Comparison of ENCODE assay signal across 22 cellular contexts in genomic region chr7:74511360-74511759, GRCh38. TPM values are rescaled to one million over a fixed set of nuclear protein-coding genes. Genes with fewer than 3 reads are reported as not detected.
DNase-seq lines count a peak whose midpoint lies in the region; ATAC-seq, FAIRE-seq and TF ChIP-seq lines count a peak whose summit lies in the region.
"Had no signal": no experiment of that assay in that cellular context is flagged by ENCODE, and none has a peak within 500 bp of the region (broad histone marks: within the 10 kb centered on the region; RNA-seq: fewer than 3 reads in every experiment).

No MANE protein-coding gene starts in this region.

- intact Hi-C loops in HepG2 (cut with micrococcal nuclease; ENCODE audit: unreplicated experiment) = no loop called here
- intact Hi-C loops in right lobe of liver (cut with DNase I) = no loop called here

- TF ChIP-seq POLR2A in HepG2 (IDR thresholded peaks at IDR 0.05; ENCODE audit: insufficient read depth in 1 of 2, low read depth in 2 of 2, low read length in 2 of 2) (no peak), right lobe of liver (IDR thresholded peaks at IDR 0.05) (no peak)

- DNase-seq in HepG2 (ENCODE audit: low spot score) = no peak
- DNase-seq in right lobe of liver = no peak
- peak; percentile 50 for DNase-seq in epidermal melanocyte (ENCODE audit: insufficient read length, low spot score)
- DNase-seq in pons (ENCODE audit: low spot score) = peak; percentile 83
- DNase-seq in effector CD4-positive, alpha-beta T cell = no peak
- DNase-seq in middle frontal gyrus (ENCODE audit: extremely low spot score, low spot score) = no peak
- DNase-seq: Calu3, DMS79, HFFc6, KBM-7, NCI-H1048, NCI-H187 treated with DMSO at 0.1 percent for 48 hours, NCI-H446, NCI-H774 had no signal

- H3K4me3 ChIP-seq in HepG2 (replicated peaks in 1 of 3; ENCODE audit: insufficient read depth in 1 of 3, low read depth in 2 of 3, low read length in 3 of 3) (no peak overlapping the region), right lobe of liver (no peak overlapping the region)

- no peak overlapping the region for H3K9ac ChIP-seq in HepG2 (ENCODE audit: insufficient read depth, low read depth, low read length)

- H3K36me3 ChIP-seq in HepG2 (replicated peaks in 1 of 2; ENCODE audit: control insufficient read depth in 1 of 2, insufficient read depth in 2 of 2, low read length in 2 of 2) (peaks cover 12 to 48% of the 10 kb centered on the region in 2 experiments; a peak in 4 of 5 replicates), right lobe of liver (no peaks in the 10 kb centered on the region)

- CTCF ChIA-PET in HepG2 (lab: Yijun Ruan, JAX; ENCODE audit: low intra/inter-chr PET ratio, low total read pairs) = no interaction called here

- H3K4me1 ChIP-seq in HepG2 (ENCODE audit: insufficient read depth, low read length) = no peaks in the 10 kb centered on the region
- no peaks in the 10 kb centered on the region for H3K4me1 ChIP-seq in right lobe of liver

- H3K9me3 ChIP-seq in HepG2 (ENCODE audit: low read length) = no peaks in the 10 kb centered on the region
- no peaks in the 10 kb centered on the region for H3K9me3 ChIP-seq in right lobe of liver

- no peak for TF ChIP-seq CTCF in HepG2 (CRISPR knock-in tag; IDR thresholded peaks at IDR 0.05)
- TF ChIP-seq CTCF in right lobe of liver (IDR thresholded peaks at IDR 0.05) = no peak

- POLR2A ChIA-PET in HepG2 (lab: Yijun Ruan, JAX) = no interaction called here

- TF ChIP-seq EP300 in HepG2 (IDR thresholded peaks at IDR 0.05; ENCODE audit: low read depth in 2 of 2, low read length in 2 of 2) (no peak), HepG2 (CRISPR knock-in tag; IDR thresholded peaks at IDR 0.05; ENCODE audit: borderline replicate concordance) (no peak)

- no TSS peak for BruUV-seq in HepG2 (replicated peaks; lab: Mats Ljungman, UMichigan)

- H3K27me3 ChIP-seq in HepG2 (ENCODE audit: control insufficient read depth in 1 of 2, insufficient read depth in 2 of 2, low read length in 2 of 2) (no peaks in the 10 kb centered on the region), right lobe of liver (no peaks in the 10 kb centered on the region)

- H4K20me1 ChIP-seq in HepG2 (ENCODE audit: insufficient read depth, low read length) = peaks cover 4% of the 10 kb centered on the region; the same call in 1 of the 2 replicates

- H3K27ac ChIP-seq in HepG2 (ENCODE audit: extremely low read length, insufficient read depth, low read length) = no peak overlapping the region
- H3K27ac ChIP-seq in right lobe of liver = no peak overlapping the region
- H3K27ac ChIP-seq: C4-2B had no signal

- in situ Hi-C loops in HepG2 (cut with HindIII; ENCODE audit: extremely low pct_ligation_motif_present, low pct_unique_long_range_greater_than_20kb) = no loop called here

- ATAC-seq in HepG2 (no peak), right lobe of liver (no peak), GM18520 (IDR thresholded peaks at IDR 0.05; ENCODE audit: unreplicated experiment) (no peak), GM19324 (IDR thresholded peaks at IDR 0.05; ENCODE audit: low FRiP score, unreplicated experiment) (no peak)
- ATAC-seq: Right ventricle myocardium inferior had no signal

- TF ChIP-seq RAD21 in HepG2 (CRISPR knock-in tag; IDR thresholded peaks at IDR 0.05) = no peak

- H3K4me2 ChIP-seq in HepG2 (ENCODE audit: low read depth, low read length) = no peak overlapping the region

- FAIRE-seq in HepG2 (lab: Jason Lieb, UNC) = no peak
- FAIRE-seq: A204.1, G401.6, GM12891, HTR-8/SVneo had no signal

- H2AFZ ChIP-seq in HepG2 (ENCODE audit: low read length) = no peak overlapping the region

- H3K79me2 ChIP-seq in HepG2 (ENCODE audit: insufficient read depth, low read length) = no peaks in the 10 kb centered on the region

- 92% methylated on average over 11 of the region's 11 CpGs for WGBS in HepG2 (ENCODE audit: low lambda C conversion rate)
- 85% methylated on average over 6 of the region's 11 CpGs for WGBS in right lobe of liver (ENCODE audit: insufficient coverage, low coverage, low lambda C conversion rate, missing lambda C conversion rate)

TF ChIP-seq in HepG2, 621 proteins besides CTCF, POLR2A, EP300 and RAD21:
- peak; percentile 57; the same call in 1 of the 2 replicates for TF ChIP-seq ZNF768 (CRISPR knock-in tag; IDR thresholded peaks at IDR 0.05)
- no peak for TF ChIP-seq AHR (CRISPR knock-in tag; IDR thresholded peaks at IDR 0.05)
- no peak for TF ChIP-seq NFRKB (IDR thresholded peaks at IDR 0.05)

RNA-seq across cellular contexts. Expression of gene GTF2IRD1, which starts 57.7 kb away (rescaled TPM):
- 16.5 and 17.8 TPM in 2 replicates for total RNA-seq in HepG2 (2016; rRNA removed; fragmentation: Illumina TruSeq; extraction: Trizol)
- total RNA-seq in HepG2 (2016; cell fraction: cytosol; rRNA removed; fragmentation: Illumina TruSeq; extraction: Trizol; ENCODE audit: low read depth) = 8.1 and 9.5 TPM in 2 replicates
- 13.6 and 19.1 TPM in 2 replicates for total RNA-seq in HepG2 (2016; cell fraction: insoluble cytoplasmic fraction; rRNA removed; fragmentation: Illumina TruSeq; extraction: Trizol)
- 17.2 and 18.9 TPM in 2 replicates for total RNA-seq in HepG2 (2016; cell fraction: membrane; rRNA removed; fragmentation: Illumina TruSeq; extraction: Trizol)
- 15.6 and 22.1 TPM in 2 replicates for total RNA-seq in HepG2 (2016; cell fraction: nucleus; rRNA removed; fragmentation: Illumina TruSeq; extraction: Trizol)
- polyA plus RNA-seq in HepG2 (2011; rRNA removed) = 26.7 and 28.2 TPM in 2 replicates
- 12.3 and 16.0 TPM in 2 replicates for polyA plus RNA-seq in HepG2 (2011; cell fraction: cytosol; rRNA removed)
- 38.7 and 43.3 TPM in 2 replicates for polyA plus RNA-seq in HepG2 (2011; cell fraction: nucleus; rRNA removed)
- polyA plus RNA-seq in HepG2 (2012) = 36.1 and 37.4 TPM in 2 replicates
- polyA plus RNA-seq in HepG2 (2016; cell fraction: cytosol; fragmentation: Illumina TruSeq; extraction: Trizol; ENCODE audit: low read depth) = 10.4 and 12.9 TPM in 2 replicates
- polyA plus RNA-seq in HepG2 (2016; cell fraction: insoluble cytoplasmic fraction; fragmentation: Illumina TruSeq; extraction: Trizol; ENCODE audit: low read depth) = 27.6 and 31.7 TPM in 2 replicates
- 23.3 and 26.7 TPM in 2 replicates for polyA plus RNA-seq in HepG2 (2016; cell fraction: membrane; fragmentation: Illumina TruSeq; extraction: Trizol; ENCODE audit: low read depth)
- polyA plus RNA-seq in HepG2 (2016; cell fraction: nucleus; fragmentation: Illumina TruSeq; extraction: Trizol; ENCODE audit: insufficient read depth, low read depth) = 51.1 and 66.8 TPM in 2 replicates
- 23.4 and 53.2 TPM in 2 replicates for polyA minus RNA-seq in HepG2 (2011; rRNA and poly(A)+ RNA removed; ENCODE audit: low replicate concordance)
- polyA minus RNA-seq in HepG2 (2011; cell fraction: cytosol; rRNA and poly(A)+ RNA removed) = 14.9 and 17.7 TPM in 2 replicates
- polyA minus RNA-seq in HepG2 (2011; cell fraction: nucleus; rRNA and poly(A)+ RNA removed) = 15.5 and 16.5 TPM in 2 replicates
- 1 to 10 TPM; 1.9 to 9.8 (median 6.5) TPM for total RNA-seq in right lobe of liver

Comparison
In these comparisons a context has a peak if more than half of its experiments do, and no peak if none do; other contexts are left out.
1. DNase-seq: peak in epidermal melanocyte (single experiment) and pons (single experiment); none in HepG2 (single experiment), right lobe of liver (0 of 3), effector CD4-positive, alpha-beta T cell (single experiment) and middle frontal gyrus (single experiment).